33 cellular contexts compared by ENCODE assay signal in the genomic region with DNA sequence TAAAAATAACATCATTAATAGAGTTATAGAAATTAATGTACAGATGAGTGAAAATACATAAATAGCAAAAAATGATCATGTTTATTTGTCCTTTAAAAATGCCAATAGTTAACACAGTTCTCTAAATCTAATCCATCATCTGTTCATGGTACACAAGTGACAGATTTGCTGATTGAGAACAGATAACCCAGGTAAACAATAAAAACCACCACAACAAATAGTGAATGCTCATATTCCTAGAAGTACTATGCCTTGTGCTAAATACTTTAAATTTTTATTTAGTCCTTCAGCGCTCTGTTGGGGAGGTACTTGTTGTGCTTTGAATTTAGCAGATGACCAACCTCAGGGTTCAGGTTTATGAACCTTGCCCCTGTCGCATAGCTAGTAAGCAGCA.
"Had no signal": no experiment of that assay in that cellular context is flagged by ENCODE, and none has a peak within 500 bp of the region (broad histone marks: within the 10 kb centered on the region; RNA-seq: fewer than 3 reads in every experiment).

No MANE protein-coding gene starts in this region.

- H3K36me3 Mint-ChIP-seq: activated CD4-positive, alpha-beta memory T cell treated with anti-CD3 and anti-CD28 coated beads for 36 hours; activated naive CD4-positive, alpha-beta T cell treated with anti-CD3 and anti-CD28 coated beads, Interleukin-2, amount 50 U/mL, for 72 hours; activated naive CD8-positive, alpha-beta T cell treated with anti-CD3 and anti-CD28 coated beads for 36 hours had no signal

- H3K4me1 ChIP-seq: adrenal gland, body of pancreas, breast epithelium had no signal

- DNase-seq: activated B cell treated with CpG ODN at 0.5 μM for 24 hours; activated CD4-positive, alpha-beta memory T cell treated with anti-CD3 and anti-CD28 coated beads for 36 hours; activated CD4-positive, alpha-beta T cell treated with anti-CD3 and anti-CD28 coated beads for 4 hours; activated CD4-positive, alpha-beta T cell treated with anti-CD3 and anti-CD28 coated beads, Interleukin-2, amount 10 ng/mL, durations not matched to agents 24 days and 14 days; activated CD4-positive, alpha-beta T cell treated with anti-CD3 and anti-CD28 coated beads, Interleukin-2, amount 50 U/mL, for 1 hour; activated CD4-positive, alpha-beta T cell treated with anti-CD3 and anti-CD28 coated beads, Interleukin-2, amount 50 U/mL, for 4 hours; activated CD4-positive, CD25-positive, alpha-beta regulatory T cell treated with anti-CD3 and anti-CD28 coated beads, Interleukin-2, amount 50 U/mL, for 72 hours; activated CD8-positive, alpha-beta memory T cell treated with anti-CD3 and anti-CD28 coated beads, Interleukin-2, amount 50 U/mL, for 4 hours; activated CD8-positive, alpha-beta T cell treated with anti-CD3 and anti-CD28 coated beads for 36 hours; activated effector memory CD4-positive, alpha-beta T cell treated with anti-CD3 and anti-CD28 coated beads, Interleukin-2, amount 50 U/mL, for 16 hours; activated gamma-delta T cell treated with Interleukin-2 at 50 U/mL for 16 hours; activated naive CD4-positive, alpha-beta T cell; activated naive CD4-positive, alpha-beta T cell treated with anti-CD3 and anti-CD28 coated beads for 36 hours; activated naive CD4-positive, alpha-beta T cell treated with anti-CD3 and anti-CD28 coated beads, Interleukin-2, amount 50 U/mL, for 16 hours; activated naive CD8-positive, alpha-beta T cell treated with anti-CD3 and anti-CD28 coated beads for 36 hours; activated T-cell treated with anti-CD3 and anti-CD28 coated beads for 4 hours; activated T-cell treated with anti-CD3 and anti-CD28 coated beads, Interleukin-2, amount 50 U/mL, for 1 hour; activated T-cell treated with anti-CD3 and anti-CD28 coated beads, Interleukin-2, amount 50 U/mL, for 4 hours; activated T-cell treated with anti-CD3 and anti-CD28 coated beads, Interleukin-2, amount 50 U/mL, for 72 hours; adrenal gland; amniotic stem cell; aorta; body of pancreas; brain microvascular endothelial cell; central memory CD4-positive, alpha-beta T cell; T-helper 2 cell; T-helper 9 cell had no signal

- H3K4me3 ChIP-seq: adrenal gland, body of pancreas, breast epithelium had no signal

- ATAC-seq: activated CD8-positive, alpha-beta T cell treated with anti-CD3 and anti-CD28 coated beads for 36 hours; activated naive CD4-positive, alpha-beta T cell treated with anti-CD3 and anti-CD28 coated beads, Interleukin-2, amount 50 U/mL, for 72 hours; activated T-cell treated with anti-CD3 and anti-CD28 coated beads, Interleukin-2, amount 50 U/mL, for 4 hours; activated T-cell treated with anti-CD3 and anti-CD28 coated beads, Interleukin-2, amount 50 U/mL, for 72 hours; activated T-helper 17 cell treated with anti-CD3 and anti-CD28 coated beads, Interleukin-2, amount 50 U/mL, for 72 hours; body of pancreas had no signal

- H3K27ac Mint-ChIP-seq: activated B cell treated with CpG ODN at 0.5 μM for 24 hours; activated CD4-positive, alpha-beta memory T cell treated with anti-CD3 and anti-CD28 coated beads for 36 hours; activated CD4-positive, alpha-beta T cell treated with anti-CD3 and anti-CD28 coated beads, Interleukin-2, amount 10 ng/mL, durations not matched to agents 24 days and 14 days; activated CD8-positive, alpha-beta T cell treated with anti-CD3 and anti-CD28 coated beads for 36 hours; activated naive CD4-positive, alpha-beta T cell treated with anti-CD3 and anti-CD28 coated beads for 36 hours; activated naive CD4-positive, alpha-beta T cell treated with anti-CD3 and anti-CD28 coated beads, Interleukin-2, amount 50 U/mL, for 72 hours; activated naive CD8-positive, alpha-beta T cell treated with anti-CD3 and anti-CD28 coated beads for 36 hours; activated T-cell treated with anti-CD3 and anti-CD28 coated beads, Interleukin-2, amount 50 U/mL, for 72 hours; activated T-helper 1 cell treated with anti-CD3 and anti-CD28 coated beads, Interleukin-12 subunit alpha, Interleukin-12 subunit beta, Interleukin-2, Interleukin-4 antibody, amounts not matched to agents 30 ng/mL and 10 ng/mL and 1 ng/mL, durations not matched to agents 14 hours and 24 hours and 36 hours; activated T-helper 17 cell treated with anti-CD3 and anti-CD28 coated beads, Interleukin-2, amount 50 U/mL, for 72 hours; T-helper 1 cell treated with Interleukin-12 subunit alpha and Interleukin-12 subunit beta and Interleukin-4 antibody, amounts not matched to agents 30 μg/mL and 1 μg/mL, for 36 hours; T-helper 2 cell treated with Interferon-gamma antibody and Interleukin-4, amounts not matched to agents 5 μg/mL and 100 μg/mL, for 36 hours had no signal

- H3K4me1 Mint-ChIP-seq: activated B cell treated with CpG ODN at 0.5 μM for 24 hours; activated CD4-positive, alpha-beta T cell treated with anti-CD3 and anti-CD28 coated beads, Interleukin-2, amount 10 ng/mL, durations not matched to agents 24 days and 14 days; activated naive CD8-positive, alpha-beta T cell treated with anti-CD3 and anti-CD28 coated beads for 36 hours; activated T-helper 17 cell treated with anti-CD3 and anti-CD28 coated beads, Interleukin-2, amount 50 U/mL, for 72 hours had no signal

- H3K27me3 Mint-ChIP-seq: activated B cell treated with CpG ODN at 0.5 μM for 24 hours; activated CD4-positive, alpha-beta memory T cell treated with anti-CD3 and anti-CD28 coated beads for 36 hours; activated CD4-positive, alpha-beta T cell treated with anti-CD3 and anti-CD28 coated beads, Interleukin-2, amount 10 ng/mL, durations not matched to agents 24 days and 14 days; activated CD8-positive, alpha-beta T cell treated with anti-CD3 and anti-CD28 coated beads for 36 hours; activated naive CD8-positive, alpha-beta T cell treated with anti-CD3 and anti-CD28 coated beads for 36 hours; activated T-helper 17 cell treated with anti-CD3 and anti-CD28 coated beads, Interleukin-2, amount 50 U/mL, for 72 hours had no signal

- H3K27me3 ChIP-seq: adrenal gland, body of pancreas, brain microvascular endothelial cell, breast epithelium had no signal

- H3K9me3 Mint-ChIP-seq: activated B cell treated with CpG ODN at 0.5 μM for 24 hours; activated CD4-positive, alpha-beta memory T cell treated with anti-CD3 and anti-CD28 coated beads for 36 hours; activated CD4-positive, alpha-beta T cell treated with anti-CD3 and anti-CD28 coated beads, Interleukin-2, amount 10 ng/mL, durations not matched to agents 24 days and 14 days; activated CD8-positive, alpha-beta T cell treated with anti-CD3 and anti-CD28 coated beads for 36 hours; activated naive CD4-positive, alpha-beta T cell treated with anti-CD3 and anti-CD28 coated beads for 36 hours; activated naive CD4-positive, alpha-beta T cell treated with anti-CD3 and anti-CD28 coated beads, Interleukin-2, amount 50 U/mL, for 72 hours; activated T-cell treated with anti-CD3 and anti-CD28 coated beads, Interleukin-2, amount 50 U/mL, for 4 hours; activated T-helper 1 cell treated with anti-CD3 and anti-CD28 coated beads, Interleukin-12 subunit alpha, Interleukin-12 subunit beta, Interleukin-2, Interleukin-4 antibody, amounts not matched to agents 30 ng/mL and 10 ng/mL and 1 ng/mL, durations not matched to agents 14 hours and 24 hours and 36 hours; activated T-helper 17 cell treated with anti-CD3 and anti-CD28 coated beads, Interleukin-2, amount 50 U/mL, for 72 hours; T-helper 1 cell treated with Interleukin-12 subunit alpha and Interleukin-12 subunit beta and Interleukin-4 antibody, amounts not matched to agents 30 μg/mL and 1 μg/mL, for 36 hours; T-helper 2 cell treated with Interferon-gamma antibody and Interleukin-4, amounts not matched to agents 5 μg/mL and 100 μg/mL, for 36 hours had no signal

- H3K36me3 ChIP-seq: adrenal gland, brain microvascular endothelial cell, breast epithelium had no signal

- H3K4me3 Mint-ChIP-seq: activated B cell treated with CpG ODN at 0.5 μM for 24 hours; activated CD4-positive, alpha-beta memory T cell treated with anti-CD3 and anti-CD28 coated beads for 36 hours; activated CD4-positive, alpha-beta T cell treated with anti-CD3 and anti-CD28 coated beads, Interleukin-2, amount 10 ng/mL, durations not matched to agents 24 days and 14 days; activated CD8-positive, alpha-beta T cell treated with anti-CD3 and anti-CD28 coated beads for 36 hours; activated naive CD4-positive, alpha-beta T cell treated with anti-CD3 and anti-CD28 coated beads for 36 hours; activated naive CD8-positive, alpha-beta T cell treated with anti-CD3 and anti-CD28 coated beads for 36 hours; activated T-cell treated with anti-CD3 and anti-CD28 coated beads, Interleukin-2, amount 50 U/mL, for 4 hours; activated T-cell treated with anti-CD3 and anti-CD28 coated beads, Interleukin-2, amount 50 U/mL, for 72 hours; activated T-helper 1 cell treated with anti-CD3 and anti-CD28 coated beads, Interleukin-12 subunit alpha, Interleukin-12 subunit beta, Interleukin-2, Interleukin-4 antibody, amounts not matched to agents 30 ng/mL and 10 ng/mL and 1 ng/mL, durations not matched to agents 14 hours and 24 hours and 36 hours; activated T-helper 17 cell treated with anti-CD3 and anti-CD28 coated beads, Interleukin-2, amount 50 U/mL, for 72 hours; T-helper 1 cell treated with Interleukin-12 subunit alpha and Interleukin-12 subunit beta and Interleukin-4 antibody, amounts not matched to agents 30 μg/mL and 1 μg/mL, for 36 hours; T-helper 2 cell treated with Interferon-gamma antibody and Interleukin-4, amounts not matched to agents 5 μg/mL and 100 μg/mL, for 36 hours had no signal

- H3K9me3 ChIP-seq: adrenal gland, body of pancreas, breast epithelium had no signal

- H3K27ac ChIP-seq: adrenal gland, body of pancreas, brain microvascular endothelial cell, breast epithelium had no signal
